19 cellular contexts compared by ENCODE assay signal in genomic region chr3:50581459-50581842, GRCh38. TPM values are rescaled to one million over a fixed set of nuclear protein-coding genes. Genes with fewer than 3 reads are reported as not detected.
DNase-seq lines count a peak whose midpoint lies in the region; ATAC-seq and TF ChIP-seq lines count a peak whose summit lies in the region.
"Had no signal": no experiment of that assay in that cellular context is flagged by ENCODE, and none has a peak within 500 bp of the region (broad histone marks: within the 10 kb centered on the region; RNA-seq: fewer than 3 reads in every experiment).

No MANE protein-coding gene starts in this region.

- H3K9me3 ChIP-seq in CD8-positive, alpha-beta T cell (ENCODE audit: low read length): no peaks in the 10 kb centered on the region
- H3K9me3 ChIP-seq in MG63 (no peaks in the 10 kb centered on the region), psoas muscle (no peaks in the 10 kb centered on the region)

- H3K36me3 Mint-ChIP-seq in CD8-positive, alpha-beta T cell: peaks cover 64% of the 10 kb centered on the region

- CTCF ChIA-PET in CD8-positive, alpha-beta T cell (lab: Charles Lee): interaction anchor here (0.8 to 21.5 kb wide), 4 partner anchors 9 to 28 kb away, joined by 3 to 968 read pairs (median 16); partner anchors contain the start of genes CISH and MAPKAPK3

- no peak for ATAC-seq in CD8-positive, alpha-beta T cell
- ATAC-seq in Right ventricle myocardium superior (ENCODE audit: poor library complexity): peak; percentile 47
- ATAC-seq in psoas muscle: peak; percentile 55 to 79 (median 76)
- ATAC-seq in HG02642 (IDR thresholded peaks at IDR 0.05; ENCODE audit: poor library complexity, unreplicated experiment): no peak
- no peak for ATAC-seq in HG03039 (IDR thresholded peaks at IDR 0.05; ENCODE audit: unreplicated experiment)
- ATAC-seq: left colon; stimulated activated naive CD8-positive, alpha-beta T cell treated with anti-CD3 and anti-CD28 coated beads, Interleukin-15, Interleukin-2, amounts not matched to agents 100 U/mL and 50 U/mL, for 24 hours had no signal

- no peaks in the 10 kb centered on the region for H3K9me3 Mint-ChIP-seq in CD8-positive, alpha-beta T cell

- H3K27me3 ChIP-seq in CD8-positive, alpha-beta T cell (ENCODE audit: insufficient read depth, low read length): no peaks in the 10 kb centered on the region
- H3K27me3 ChIP-seq in MG63 (no peaks in the 10 kb centered on the region), psoas muscle (ENCODE audit: insufficient read depth in 3 of 3, low read length in 2 of 3) (no peaks in the 10 kb centered on the region)
- H3K27me3 ChIP-seq: cardiac muscle cell had no signal

- TF ChIP-seq CTCF in CD8-positive, alpha-beta T cell (IDR thresholded peaks at IDR 0.05): no peak
- no peak for TF ChIP-seq CTCF in psoas muscle (IDR thresholded peaks at IDR 0.05)

- H3K4me3 Mint-ChIP-seq in CD8-positive, alpha-beta T cell: no peak overlapping the region

- POLR2A ChIA-PET in CD8-positive, alpha-beta T cell (lab: Charles Lee): interaction anchor here (1.4 to 16.5 kb wide), 2 partner anchors 12 to 26 kb away, joined by 4 to 301 read pairs; partner anchors contain the start of gene CISH

- H3K27ac Mint-ChIP-seq in CD8-positive, alpha-beta T cell: peak overlapping the region; percentile 41

- intact Hi-C loops in CD8-positive, alpha-beta T cell (cut with DNase I, micrococcal nuclease): no loop called here
- intact Hi-C loops in Right ventricle myocardium superior (cut with DNase I) (no loop called here), psoas muscle (cut with DNase I) (no loop called here)

- no peak for DNase-seq in CD8-positive, alpha-beta T cell
- DNase-seq in MG63 (peak; percentile 51), Right ventricle myocardium superior (peak; percentile 67), psoas muscle (peak; percentile 72 to 90), NCI-H526 treated with DMSO at 0.1 percent for 48 hours (lab: John Stamatoyannopoulos, UW) (no peak)
- DNase-seq: AML-193; amniotic stem cell; EL; left colon; NCI-H1417; NCI-H524; occipital lobe; stimulated activated naive CD8-positive, alpha-beta T cell treated with anti-CD3 and anti-CD28 coated beads, Interleukin-15, Interleukin-2, amounts not matched to agents 100 U/mL and 50 U/mL, for 24 hours; SW 1271; trophoblast cell had no signal

- peaks cover 41% of the 10 kb centered on the region for H3K4me1 ChIP-seq in CD8-positive, alpha-beta T cell (ENCODE audit: insufficient read depth, low read length)
- peaks cover 56% of the 10 kb centered on the region for H3K4me1 ChIP-seq in psoas muscle

- no peak overlapping the region for H3K27ac ChIP-seq in CD8-positive, alpha-beta T cell (ENCODE audit: low read depth, low read length)
- H3K27ac ChIP-seq in psoas muscle: peak overlapping the region; percentile 84
- H3K27ac ChIP-seq: cardiac muscle cell, VCaP had no signal

- WGBS in psoas muscle, 3 donors: 27 to 44% (median 31%) methylated on average over 2 of the region's 2 CpGs

- H3K4me3 ChIP-seq in CD8-positive, alpha-beta T cell (ENCODE audit: low read depth, low read length): no peak overlapping the region
- H3K4me3 ChIP-seq in MG63 (no peak overlapping the region), psoas muscle (no peak overlapping the region)
- H3K4me3 ChIP-seq: cardiac muscle cell had no signal

- H3K36me3 ChIP-seq in CD8-positive, alpha-beta T cell (ENCODE audit: insufficient read depth, low read length): peaks cover 12% of the 10 kb centered on the region
- H3K36me3 ChIP-seq in MG63: no peaks in the 10 kb centered on the region
- H3K36me3 ChIP-seq in psoas muscle (ENCODE audit: insufficient read depth in 1 of 2, low read depth in 1 of 2): peaks cover 0 to 36% of the 10 kb centered on the region in 2 donors

- H3K27me3 Mint-ChIP-seq in CD8-positive, alpha-beta T cell (ENCODE audit: low read depth): no peaks in the 10 kb centered on the region

- peaks cover 29% of the 10 kb centered on the region for H3K4me1 Mint-ChIP-seq in CD8-positive, alpha-beta T cell (ENCODE audit: low read depth)

RNA-seq across cellular contexts. Expression of gene HEMK1, which starts 12.1 kb away (rescaled TPM):
- total RNA-seq in CD8-positive, alpha-beta T cell: 10 to 100 TPM; 11.1 to 12.5 TPM
- 4.3 and 23.3 TPM in 2 replicates for total RNA-seq in MG63 (2014; rRNA removed; shearing (Covaris generic); ENCODE audit: low replicate concordance)
- total RNA-seq in Right ventricle myocardium superior (19.5 TPM), psoas muscle (10 to 100 TPM in 2 of 4 donors, 1 to 10 TPM in 2; 6.1 to 16.2 (median 9.3) TPM)
- polyA plus RNA-seq in psoas muscle: 10 to 100 TPM in 1 of 3 donors, 1 to 10 TPM in 2; 6.4 to 12.8 (median 10.0) TPM

RNA-seq across cellular contexts. Expression of gene C3orf18, which starts 13.9 kb away (rescaled TPM):
- total RNA-seq in CD8-positive, alpha-beta T cell: 1 to 10 TPM; 5.4 to 5.5 TPM
- total RNA-seq in MG63 (2014; rRNA removed; shearing (Covaris generic); ENCODE audit: low replicate concordance): 5.0 and 20.1 TPM in 2 replicates
- total RNA-seq in Right ventricle myocardium superior (53.1 TPM), psoas muscle (10 to 100 TPM in 3 of 4 donors, 1 to 10 TPM in 1; 7.3 to 30.1 (median 15.2) TPM)
- polyA plus RNA-seq in psoas muscle: 10 to 100 TPM; 14.0 to 26.3 (median 18.8) TPM

RNA-seq across cellular contexts. Expression of gene CISH, which starts 30.1 kb away (rescaled TPM):
- 1 to 10 TPM; 4.7 to 5.6 TPM for total RNA-seq in CD8-positive, alpha-beta T cell
- 0.20 TPM in 1 of 2 replicates, not detected in the other for total RNA-seq in MG63 (2014; rRNA removed; shearing (Covaris generic); ENCODE audit: low replicate concordance)
- total RNA-seq in Right ventricle myocardium superior (8.0 TPM), psoas muscle (10 to 100 TPM; 16.9 to 75.1 (median 50.4) TPM)
- polyA plus RNA-seq in psoas muscle: 10 to 100 TPM; 12.8 to 36.5 (median 18.5) TPM

RNA-seq across cellular contexts. Expression of gene MAPKAPK3, which starts 35.5 kb away (rescaled TPM):
- total RNA-seq in CD8-positive, alpha-beta T cell: 10 to 100 TPM; 18.3 to 18.5 TPM
- 23.7 and 33.4 TPM in 2 replicates for total RNA-seq in MG63 (2014; rRNA removed; shearing (Covaris generic); ENCODE audit: low replicate concordance)
- total RNA-seq in Right ventricle myocardium superior: 430 TPM
- total RNA-seq in psoas muscle: 100 to 1,000 TPM in 3 of 4 donors, 10 to 100 TPM in 1; 88.2 to 277 (median 187) TPM
- polyA plus RNA-seq in psoas muscle: 100 to 1,000 TPM; 213 to 409 (median 328) TPM

Comparison
In these comparisons a context has a peak if more than half of its experiments do, and no peak if none do; other contexts are left out.
1. ATAC-seq: peak in Right ventricle myocardium superior (single experiment) and psoas muscle (4 of 4); none in CD8-positive, alpha-beta T cell (single experiment), HG02642 (single experiment) and HG03039 (single experiment).
2. DNase-seq: peak in MG63 (single experiment), Right ventricle myocardium superior (single experiment) and psoas muscle (2 of 2); none in CD8-positive, alpha-beta T cell (0 of 7) and NCI-H526 treated with DMSO at 0.1 percent for 48 hours (single experiment).